ENCODE assay signal across 10 cellular contexts in the genomic region with DNA sequence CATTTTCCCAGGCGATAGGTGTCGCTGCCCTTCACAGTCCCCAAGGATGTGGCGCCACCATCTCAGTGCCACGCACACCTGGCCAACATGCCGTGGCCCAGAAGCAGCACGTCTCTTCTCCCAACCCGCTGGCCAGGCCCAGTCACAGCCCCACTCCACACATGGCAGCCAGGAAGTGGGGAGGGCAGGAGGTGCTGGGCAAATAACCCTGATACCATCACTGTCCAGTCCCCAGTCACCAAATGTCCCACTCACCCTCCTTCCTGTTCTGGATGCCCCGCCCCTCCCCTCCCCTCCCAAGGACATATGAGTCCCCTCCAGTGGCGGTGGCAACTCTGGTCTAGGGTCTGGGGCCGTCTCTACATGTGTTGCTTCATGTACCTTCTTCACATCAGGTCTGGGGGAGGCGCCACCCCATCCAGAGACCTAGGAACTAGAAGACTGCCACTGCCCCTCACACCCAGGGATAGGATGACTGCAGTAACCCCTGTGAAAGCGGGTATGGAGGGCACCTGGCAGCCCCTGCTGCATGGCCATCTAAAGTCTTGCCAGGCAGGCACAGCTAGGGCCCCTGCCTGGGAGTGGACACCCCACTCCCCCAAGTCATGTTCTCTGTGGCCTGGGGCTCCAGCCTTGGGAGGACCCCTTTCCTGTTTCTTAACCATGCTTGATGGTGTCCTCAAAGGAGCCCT. TPM values are rescaled to one million over a fixed set of nuclear protein-coding genes. Genes with fewer than 3 reads are reported as not detected.
DNase-seq lines count a peak whose midpoint lies in the region; ATAC-seq, FAIRE-seq and TF ChIP-seq lines count a peak whose summit lies in the region.
"Had no signal": no experiment of that assay in that cellular context is flagged by ENCODE, and none has a peak within 500 bp of the region (broad histone marks: within the 10 kb centered on the region; RNA-seq: fewer than 3 reads in every experiment).

No MANE protein-coding gene starts in this region.

- peaks cover 8 to 66% (median 63%) of the 10 kb centered on the region in 11 experiments; a peak in 20 of 22 replicates for H4K20me1 ChIP-seq in BLaER1 treated with 17β-estradiol and CSF1 and Interleukin-3, amounts not matched to agents 10 nM and 100 nM
- H4K20me1 ChIP-seq in GM12878 (ENCODE audit: control insufficient read depth, insufficient read depth), result no peaks in the 10 kb centered on the region; the same call in 1 of the 2 replicates

- RAD21 ChIA-PET in GM12878 (lab: Charles Lee; ENCODE audit: unreplicated experiment), result interaction anchor here (1.7 to 10.9 kb wide), 2 partner anchors 17 to 65 kb away, joined by 11 to 206 read pairs; a partner anchor contains a TSS

- no peaks in the 10 kb centered on the region for H3K27me3 ChIP-seq in BLaER1 treated with 17β-estradiol and CSF1 and Interleukin-3, amounts not matched to agents 10 nM and 100 nM
- no peaks in the 10 kb centered on the region for H3K27me3 ChIP-seq in GM12878 (replicated peaks in 1 of 2; ENCODE audit: control insufficient read depth in 2 of 2, insufficient read depth in 2 of 2, low read length in 1 of 2)
- H3K27me3 ChIP-seq in naive thymus-derived CD4-positive, alpha-beta T cell (ENCODE audit: control insufficient read depth in 2 of 2, insufficient read depth in 2 of 2, low read length in 2 of 2), result no peaks in the 10 kb centered on the region
- H3K27me3 ChIP-seq: neural progenitor cell had no signal

- H3K4me3 Mint-ChIP-seq in naive thymus-derived CD4-positive, alpha-beta T cell, result peak overlapping the region in 8 of 10 donors; percentile 9 to 58 (median 45)
- H3K4me3 Mint-ChIP-seq: neural progenitor cell had no signal

- no peak for DNase-seq in GM12878 (ENCODE audit: low read depth, low spot score)
- DNase-seq in naive thymus-derived CD4-positive, alpha-beta T cell, result no peak
- no peak for DNase-seq in DMS 273 treated with DMSO at 0.1 percent for 48 hours (lab: John Stamatoyannopoulos, UW)
- DNase-seq in RKO (ENCODE audit: low spot score), result no peak
- DNase-seq in HK-2 (ENCODE audit: unreplicated experiment), result no peak
- DNase-seq: NCI-H1048 had no signal

- in situ Hi-C loops in GM12878 (cut with MboI), result no loop called here

- POLR2A ChIA-PET in GM12878 (lab: Charles Lee), result interaction anchor here (1.3 to 2.1 kb wide), 4 partner anchors 10 to 18 kb away, joined by 4 to 22 read pairs (median 8); no protein-coding TSS in a partner anchor
- POLR2A ChIA-PET in naive thymus-derived CD4-positive, alpha-beta T cell (lab: Charles Lee), result interaction anchor here (0.5 to 11.2 kb wide), 6 partner anchors 9 to 65 kb away, joined by 4 to 264 read pairs (median 8); a partner anchor contains a TSS

- H3K27me3 Mint-ChIP-seq in naive thymus-derived CD4-positive, alpha-beta T cell, result no peaks in the 10 kb centered on the region

- H3K4me1 ChIP-seq in BLaER1 treated with 17β-estradiol and CSF1 and Interleukin-3, amounts not matched to agents 10 nM and 100 nM, result peaks cover 42 to 60% (median 52%) of the 10 kb centered on the region in 10 experiments
- peaks cover 38% of the 10 kb centered on the region for H3K4me1 ChIP-seq in GM12878 (ENCODE audit: control insufficient read depth, insufficient read depth, low read length)
- H3K4me1 ChIP-seq in naive thymus-derived CD4-positive, alpha-beta T cell (ENCODE audit: control insufficient read depth in 2 of 2, insufficient read depth in 2 of 2, low read length in 2 of 2), result peaks cover 14 to 15% of the 10 kb centered on the region in 2 donors
- H3K4me1 ChIP-seq: neural progenitor cell had no signal

- intact Hi-C loops in GM12878 (cut with micrococcal nuclease; ENCODE audit: unreplicated experiment), result no loop called here
- intact Hi-C loops in naive thymus-derived CD4-positive, alpha-beta T cell (cut with micrococcal nuclease), result loop anchor here in 1 of 2 donors (1.0 to 2.0 kb wide), 3 partner anchors 13 to 64 kb away; no protein-coding TSS in a partner anchor

- H3K9me3 ChIP-seq in BLaER1 treated with 17β-estradiol and CSF1 and Interleukin-3, amounts not matched to agents 10 nM and 100 nM (replicated peaks in 1 of 11), result peaks cover 0 to 15% (median 10%) of the 10 kb centered on the region in 11 experiments; a peak in 15 of 22 replicates
- H3K9me3 ChIP-seq in KOPT-K1 (ENCODE audit: insufficient read depth, low read length, poor library complexity, severe bottlenecking) (no peaks in the 10 kb centered on the region), GM12878 (replicated peaks; ENCODE audit: control insufficient read depth, insufficient read depth, low read length) (no peaks in the 10 kb centered on the region; the same call in 1 of the 3 replicates)
- no peaks in the 10 kb centered on the region for H3K9me3 ChIP-seq in naive thymus-derived CD4-positive, alpha-beta T cell (ENCODE audit: control insufficient read depth in 2 of 3, low read length in 3 of 3)

- SMC1A ChIA-PET in GM12878 (lab: Charles Lee; ENCODE audit: uncharacterized antibody, unreplicated experiment), result interaction anchor here (0.7 to 3.6 kb wide), 5 partner anchors 11 to 42 kb away, joined by 3 to 35 read pairs (median 5); a partner anchor contains a TSS

- ATAC-seq in GM12878 (peak; percentile 4; the same call in 2 of the 3 replicates), HG03135 (IDR thresholded peaks at IDR 0.05; ENCODE audit: unreplicated experiment) (no peak)
- ATAC-seq in naive thymus-derived CD4-positive, alpha-beta T cell, result no peak

- H3K27ac ChIP-seq in BLaER1 treated with 17β-estradiol and CSF1 and Interleukin-3, amounts not matched to agents 10 nM and 100 nM, result peak overlapping the region in 10 of 11 experiments; percentile 9 to 73 (median 59); a peak in 19 of 22 replicates
- peak overlapping the region; percentile 1 for H3K27ac ChIP-seq in KOPT-K1 (ENCODE audit: low read depth, low read length, poor library complexity, severe bottlenecking)
- H3K27ac ChIP-seq in GM12878 (ENCODE audit: control insufficient read depth, insufficient read depth), result peak overlapping the region; percentile 62
- peak overlapping the region; percentile 38 for H3K27ac ChIP-seq in naive thymus-derived CD4-positive, alpha-beta T cell (ENCODE audit: low read depth, low read length)
- H3K27ac ChIP-seq: neural progenitor cell had no signal

- 68% methylated on average over 12 of the region's 12 CpGs for WGBS in GM12878 (ENCODE audit: insufficient coverage, insufficient replicate concordance, low lambda C conversion rate, missing lambda C conversion rate)

- H3K9me3 Mint-ChIP-seq in naive thymus-derived CD4-positive, alpha-beta T cell, result peaks cover 0 to 5% (median 0%) of the 10 kb centered on the region in 11 donors
- H3K9me3 Mint-ChIP-seq: neural progenitor cell had no signal

- no peak overlapping the region for H2AFZ ChIP-seq in GM12878 (ENCODE audit: control insufficient read depth, low read depth, low read length)
- H2AFZ ChIP-seq: neural progenitor cell had no signal

- peaks cover 0 to 18% (median 16%) of the 10 kb centered on the region in 5 donors for H3K36me3 Mint-ChIP-seq in naive thymus-derived CD4-positive, alpha-beta T cell

- H3K4me3 ChIP-seq in BLaER1 treated with 17β-estradiol and CSF1 and Interleukin-3, amounts not matched to agents 10 nM and 100 nM, result no peak overlapping the region
- no peak overlapping the region for H3K4me3 ChIP-seq in GM12878
- H3K4me3 ChIP-seq in naive thymus-derived CD4-positive, alpha-beta T cell (ENCODE audit: low read length), result no peak overlapping the region
- H3K4me3 ChIP-seq: neural progenitor cell had no signal

- peak overlapping the region in 10 of 11 experiments; percentile 2 to 60 (median 44); a peak in 14 of 22 replicates for H3K9ac ChIP-seq in BLaER1 treated with 17β-estradiol and CSF1 and Interleukin-3, amounts not matched to agents 10 nM and 100 nM
- peak overlapping the region; percentile 12; the same call in 1 of the 2 replicates for H3K9ac ChIP-seq in GM12878 (ENCODE audit: control insufficient read depth, insufficient read depth, low read length)
- H3K9ac ChIP-seq: neural progenitor cell had no signal

- H3K27ac Mint-ChIP-seq in naive thymus-derived CD4-positive, alpha-beta T cell, result peak overlapping the region; percentile 36 to 87 (median 78)

- TF ChIP-seq CTCF in GM12878 (IDR thresholded peaks at IDR 0.05 in 2 of 3, conservative IDR thresholded peaks at IDR 0.05 in 1 of 3; ENCODE audit: control insufficient read depth in 2 of 3, extremely low read depth in 1 of 3, insufficient read depth in 1 of 3, low read depth in 3 of 3, low read length in 3 of 3), result no peak

- peaks cover 14% of the 10 kb centered on the region for H3K79me2 ChIP-seq in GM12878 (ENCODE audit: control insufficient read depth, insufficient read depth, low read length)

- peaks cover 26 to 54% (median 40%) of the 10 kb centered on the region in 7 donors for H3K4me1 Mint-ChIP-seq in naive thymus-derived CD4-positive, alpha-beta T cell

- no peak for FAIRE-seq in GM12878 (lab: Jason Lieb, UNC)

- H3K4me2 ChIP-seq in BLaER1 treated with 17β-estradiol and CSF1 and Interleukin-3, amounts not matched to agents 10 nM and 100 nM, result peak overlapping the region in 10 of 11 experiments; percentile 6 to 77 (median 55); a peak in 16 of 22 replicates
- peak overlapping the region; percentile 83 for H3K4me2 ChIP-seq in GM12878 (ENCODE audit: control insufficient read depth, insufficient read depth)
- H3K4me2 ChIP-seq: neural progenitor cell had no signal

- no peak for TF ChIP-seq EP300 in GM12878 (IDR thresholded peaks at IDR 0.05; ENCODE audit: borderline replicate concordance in 1 of 2, control insufficient read depth in 1 of 2, low read depth in 2 of 2, low read length in 2 of 2)

- BruUV-seq in GM12878 (replicated peaks; lab: Mats Ljungman, UMichigan), result no TSS peak

- peaks cover 48 to 95% (median 87%) of the 10 kb centered on the region in 11 experiments for H3K36me3 ChIP-seq in BLaER1 treated with 17β-estradiol and CSF1 and Interleukin-3, amounts not matched to agents 10 nM and 100 nM
- H3K36me3 ChIP-seq in KOPT-K1 (ENCODE audit: insufficient read depth, low read length), result peaks cover 51% of the 10 kb centered on the region; the same call in 1 of the 2 replicates
- H3K36me3 ChIP-seq in GM12878 (ENCODE audit: control insufficient read depth in 2 of 2, insufficient read depth in 2 of 2, low read length in 1 of 2), result peaks cover 0 to 7% of the 10 kb centered on the region in 2 experiments; a peak in 3 of 4 replicates
- H3K36me3 ChIP-seq in naive thymus-derived CD4-positive, alpha-beta T cell (ENCODE audit: control insufficient read depth in 2 of 3, insufficient read depth in 3 of 3, low read length in 3 of 3), result peaks cover 7 to 48% (median 8%) of the 10 kb centered on the region in 3 experiments
- H3K36me3 ChIP-seq: neural progenitor cell had no signal

- no peak for TF ChIP-seq RAD21 in GM12878 (IDR thresholded peaks at IDR 0.05; ENCODE audit: insufficient read depth, low read depth, low read length)

- TF ChIP-seq POLR2A in GM12878 (IDR thresholded peaks at IDR 0.05; ENCODE audit: low read depth, low read length), result peak; percentile 21

- CTCF ChIA-PET in GM12878 (lab: Yijun Ruan, JAX), result interaction anchor here (0.9 to 11.9 kb wide), 7 partner anchors 8 to 65 kb away, joined by 4 to 196 read pairs (median 7); a partner anchor contains a TSS
- CTCF ChIA-PET in naive thymus-derived CD4-positive, alpha-beta T cell (lab: Charles Lee), result interaction anchor here (0.7 to 2.0 kb wide), 5 partner anchors 13 to 65 kb away, joined by 3 to 18 read pairs (median 8); no protein-coding TSS in a partner anchor

RNA-seq across cellular contexts. Expression of a gene that starts 7.3 kb away (rescaled TPM):
- total RNA-seq in GM12878 (2013; cell fraction: nucleolus; rRNA removed), result 79.8 and 82.5 TPM in 2 replicates
- total RNA-seq in GM12878 (2014; rRNA removed), result 26.6 and 32.9 TPM in 2 replicates
- 8.4 and 12.4 TPM in 2 replicates for total RNA-seq in GM12878 (2014; rRNA removed; fragmentation: Illumina TruSeq; extraction: Trizol)
- 31.5 and 40.6 TPM in 2 replicates for total RNA-seq in GM12878 (2021)
- polyA plus RNA-seq in GM12878 (2011; ENCODE audit: low read depth), result 4.5 TPM
- 6.0 and 10.3 TPM in 2 replicates for polyA plus RNA-seq in GM12878 (2011; rRNA removed)
- polyA plus RNA-seq in GM12878 (2011; cell fraction: cytosol; rRNA removed), result 9.9 and 23.2 TPM in 2 replicates
- 159 and 187 TPM in 2 replicates for polyA plus RNA-seq in GM12878 (2011; cell fraction: nucleus; rRNA removed)
- 19.0 and 21.0 TPM in 2 replicates for polyA plus RNA-seq in GM12878 (2012)
- polyA plus RNA-seq in GM12878 (2014; fragmentation: Illumina TruSeq; extraction: Trizol), result 2.4 and 7.3 TPM in 2 replicates
- 1 to 10 TPM in 1 of 2 experiments, under 1 TPM in 1; 0.37 to 1.6 TPM for polyA plus RNA-seq in GM12878 (2014; fragmentation: Nextera tagmentation; extraction: Ambion mirVana)
- 38.2 and 46.0 TPM in 2 replicates for polyA plus RNA-seq in GM12878 (2014; rRNA removed)
- 10 to 100 TPM; 22.6 to 27.1 TPM for polyA plus RNA-seq in GM12878 (2016; fragmentation: Nextera tagmentation; extraction: Ambion mirVana)
- polyA minus RNA-seq in GM12878 (2011; rRNA and poly(A)+ RNA removed), result 7.5 and 13.8 TPM in 2 replicates
- polyA minus RNA-seq in GM12878 (2011; cell fraction: cytosol; rRNA and poly(A)+ RNA removed), result 7.4 and 9.0 TPM in 2 replicates
- 31.7 and 59.3 TPM in 2 replicates for polyA minus RNA-seq in GM12878 (2011; cell fraction: nucleus; rRNA and poly(A)+ RNA removed)
- 10 to 100 TPM; 54.1 to 74.8 (median 64.5) TPM for total RNA-seq in naive thymus-derived CD4-positive, alpha-beta T cell
- polyA plus RNA-seq in naive thymus-derived CD4-positive, alpha-beta T cell, result 10 to 100 TPM in 1 of 2 donors, 1 to 10 TPM in 1; 8.4 to 14.1 TPM

RNA-seq across cellular contexts. Expression of a gene that starts 10.9 kb away (rescaled TPM):
- 20.1 and 20.4 TPM in 2 replicates for total RNA-seq in GM12878 (2013; cell fraction: nucleolus; rRNA removed)
- total RNA-seq in GM12878 (2014; rRNA removed), result 18.1 and 21.6 TPM in 2 replicates
- 5.4 and 6.2 TPM in 2 replicates for total RNA-seq in GM12878 (2014; rRNA removed; fragmentation: Illumina TruSeq; extraction: Trizol)
- 49.5 and 53.5 TPM in 2 replicates for total RNA-seq in GM12878 (2021)
- polyA plus RNA-seq in GM12878 (2011; ENCODE audit: low read depth), result 13.5 TPM
- polyA plus RNA-seq in GM12878 (2011; rRNA removed), result 2.2 and 5.4 TPM in 2 replicates
- 16.9 and 21.7 TPM in 2 replicates for polyA plus RNA-seq in GM12878 (2011; cell fraction: cytosol; rRNA removed)
- 81.1 and 82.2 TPM in 2 replicates for polyA plus RNA-seq in GM12878 (2011; cell fraction: nucleus; rRNA removed)
- polyA plus RNA-seq in GM12878 (2012), result 34.1 and 38.3 TPM in 2 replicates
- polyA plus RNA-seq in GM12878 (2014; fragmentation: Illumina TruSeq; extraction: Trizol), result 1.1 and 6.7 TPM in 2 replicates
- polyA plus RNA-seq in GM12878 (2014; fragmentation: Nextera tagmentation; extraction: Ambion mirVana), result 1 to 10 TPM in 1 of 2 experiments, under 1 TPM in 1; 0.24 to 1.2 TPM
- polyA plus RNA-seq in GM12878 (2014; rRNA removed), result 32.0 and 42.9 TPM in 2 replicates
- 1 to 10 TPM; 6.9 to 9.6 TPM for polyA plus RNA-seq in GM12878 (2016; fragmentation: Nextera tagmentation; extraction: Ambion mirVana)
- polyA minus RNA-seq in GM12878 (2011; rRNA and poly(A)+ RNA removed), result 8.1 and 20.4 TPM in 2 replicates
- 23.8 and 30.4 TPM in 2 replicates for polyA minus RNA-seq in GM12878 (2011; cell fraction: cytosol; rRNA and poly(A)+ RNA removed)
- polyA minus RNA-seq in GM12878 (2011; cell fraction: nucleus; rRNA and poly(A)+ RNA removed), result 12.5 and 29.9 TPM in 2 replicates
- 100 to 1,000 TPM in 4 of 5 experiments, 10 to 100 TPM in 1; 78.5 to 126 (median 112) TPM for total RNA-seq in naive thymus-derived CD4-positive, alpha-beta T cell
- 10 to 100 TPM; 23.0 to 51.2 TPM for polyA plus RNA-seq in naive thymus-derived CD4-positive, alpha-beta T cell

RNA-seq across cellular contexts. Expression of a gene that starts 19.1 kb away (rescaled TPM):
- total RNA-seq in GM12878 (2013; cell fraction: nucleolus; rRNA removed), result 10.4 and 11.4 TPM in 2 replicates
- total RNA-seq in GM12878 (2014; rRNA removed) (8.2 and 8.6 TPM in 2 replicates), GM12878 (2014; rRNA removed; fragmentation: Illumina TruSeq; extraction: Trizol) (3.4 and 3.6 TPM in 2 replicates), GM12878 (2021) (4.8 and 5.2 TPM in 2 replicates)
- 3.1 TPM for polyA plus RNA-seq in GM12878 (2011; ENCODE audit: low read depth)
- polyA plus RNA-seq in GM12878 (2011; rRNA removed) (9.5 and 11.0 TPM in 2 replicates), GM12878 (2014; fragmentation: Illumina TruSeq; extraction: Trizol) (4.4 and 4.6 TPM in 2 replicates), GM12878 (2014; fragmentation: Nextera tagmentation; extraction: Ambion mirVana) (1 to 10 TPM; 2.5 to 3.0 TPM), GM12878 (2014; rRNA removed) (6.2 and 7.6 TPM in 2 replicates), GM12878 (2016; fragmentation: Nextera tagmentation; extraction: Ambion mirVana) (10 to 100 TPM; 11.6 to 12.5 TPM)
- polyA plus RNA-seq in GM12878 (2011; cell fraction: cytosol; rRNA removed), result 6.3 and 6.4 TPM in 2 replicates
- 3.7 and 5.9 TPM in 2 replicates for polyA plus RNA-seq in GM12878 (2011; cell fraction: nucleus; rRNA removed)
- 7.7 and 8.3 TPM in 2 replicates for polyA plus RNA-seq in GM12878 (2012)
- polyA minus RNA-seq in GM12878 (2011; rRNA and poly(A)+ RNA removed), result 7.6 and 10.9 TPM in 2 replicates
- polyA minus RNA-seq in GM12878 (2011; cell fraction: cytosol; rRNA and poly(A)+ RNA removed), result 1.7 and 3.6 TPM in 2 replicates
- 6.4 and 11.9 TPM in 2 replicates for polyA minus RNA-seq in GM12878 (2011; cell fraction: nucleus; rRNA and poly(A)+ RNA removed)
- total RNA-seq in naive thymus-derived CD4-positive, alpha-beta T cell, result 10 to 100 TPM; 11.1 to 19.5 (median 14.7) TPM
- 10 to 100 TPM; 17.8 to 30.1 TPM for polyA plus RNA-seq in naive thymus-derived CD4-positive, alpha-beta T cell

RNA-seq across cellular contexts. Expression of a gene that starts 21.4 kb away (rescaled TPM):
- total RNA-seq in GM12878 (2013; cell fraction: nucleolus; rRNA removed), result 30.8 and 36.5 TPM in 2 replicates
- total RNA-seq in GM12878 (2014; rRNA removed) (8.4 and 11.5 TPM in 2 replicates), GM12878 (2014; rRNA removed; fragmentation: Illumina TruSeq; extraction: Trizol) (9.6 and 10.7 TPM in 2 replicates), GM12878 (2021) (15.3 and 19.6 TPM in 2 replicates)
- 5.1 TPM for polyA plus RNA-seq in GM12878 (2011; ENCODE audit: low read depth)
- polyA plus RNA-seq in GM12878 (2011; rRNA removed) (5.8 and 7.3 TPM in 2 replicates), GM12878 (2014; fragmentation: Illumina TruSeq; extraction: Trizol) (9.0 and 15.1 TPM in 2 replicates), GM12878 (2014; fragmentation: Nextera tagmentation; extraction: Ambion mirVana) (1 to 10 TPM; 1.1 to 2.4 TPM), GM12878 (2014; rRNA removed) (11.6 and 13.8 TPM in 2 replicates), GM12878 (2016; fragmentation: Nextera tagmentation; extraction: Ambion mirVana) (10 to 100 TPM; 10.3 to 11.5 TPM)
- polyA plus RNA-seq in GM12878 (2011; cell fraction: cytosol; rRNA removed), result 9.3 and 9.6 TPM in 2 replicates
- 17.5 and 21.5 TPM in 2 replicates for polyA plus RNA-seq in GM12878 (2011; cell fraction: nucleus; rRNA removed)
- polyA plus RNA-seq in GM12878 (2012), result 9.4 and 9.8 TPM in 2 replicates
- 12.7 and 18.9 TPM in 2 replicates for polyA minus RNA-seq in GM12878 (2011; rRNA and poly(A)+ RNA removed)
- polyA minus RNA-seq in GM12878 (2011; cell fraction: cytosol; rRNA and poly(A)+ RNA removed), result 6.4 and 8.2 TPM in 2 replicates
- polyA minus RNA-seq in GM12878 (2011; cell fraction: nucleus; rRNA and poly(A)+ RNA removed), result 13.8 and 23.8 TPM in 2 replicates
- total RNA-seq in naive thymus-derived CD4-positive, alpha-beta T cell, result 10 to 100 TPM; 33.7 to 83.4 (median 49.2) TPM
- 10 to 100 TPM in 1 of 2 donors, 1 to 10 TPM in 1; 7.7 to 17.5 TPM for polyA plus RNA-seq in naive thymus-derived CD4-positive, alpha-beta T cell

RNA-seq across cellular contexts. Expression of a gene that starts 46.1 kb away (rescaled TPM):
- total RNA-seq in GM12878 (2013; cell fraction: nucleolus; rRNA removed), result 8.6 and 8.8 TPM in 2 replicates
- 0.76 and 1.6 TPM in 2 replicates for total RNA-seq in GM12878 (2014; rRNA removed)
- 0.14 TPM in 1 of 2 replicates, not detected in the other for total RNA-seq in GM12878 (2014; rRNA removed; fragmentation: Illumina TruSeq; extraction: Trizol)
- 0.56 and 1.1 TPM in 2 replicates for total RNA-seq in GM12878 (2021)
- 0.62 TPM for polyA plus RNA-seq in GM12878 (2011; ENCODE audit: low read depth)
- 0.43 and 0.75 TPM in 2 replicates for polyA plus RNA-seq in GM12878 (2011; rRNA removed)
- 2.9 and 3.1 TPM in 2 replicates for polyA plus RNA-seq in GM12878 (2011; cell fraction: cytosol; rRNA removed)
- 4.4 TPM in 2 replicates for polyA plus RNA-seq in GM12878 (2011; cell fraction: nucleus; rRNA removed)
- 1.8 and 2.4 TPM in 2 replicates for polyA plus RNA-seq in GM12878 (2012)
- polyA plus RNA-seq in GM12878 (2014; fragmentation: Illumina TruSeq; extraction: Trizol), result 0.18 TPM in 1 of 2 replicates, not detected in the other
- polyA plus RNA-seq in GM12878 (2014; fragmentation: Nextera tagmentation; extraction: Ambion mirVana), result not detected
- 0.74 and 1.3 TPM in 2 replicates for polyA plus RNA-seq in GM12878 (2014; rRNA removed)
- under 1 TPM; 0.14 to 0.32 TPM for polyA plus RNA-seq in GM12878 (2016; fragmentation: Nextera tagmentation; extraction: Ambion mirVana)
- polyA minus RNA-seq in GM12878 (2011; rRNA and poly(A)+ RNA removed), result 2.0 and 3.3 TPM in 2 replicates
- 1.7 TPM in 1 of 2 replicates, not detected in the other for polyA minus RNA-seq in GM12878 (2011; cell fraction: cytosol; rRNA and poly(A)+ RNA removed)
- 0.97 and 1.1 TPM in 2 replicates for polyA minus RNA-seq in GM12878 (2011; cell fraction: nucleus; rRNA and poly(A)+ RNA removed)
- total RNA-seq in naive thymus-derived CD4-positive, alpha-beta T cell, result 10 to 100 TPM in 3 of 5 experiments, 1 to 10 TPM in 2; 7.1 to 19.0 (median 10.2) TPM
- 1 to 10 TPM in 1 of 2 donors, under 1 TPM in 1; 0.20 to 1.0 TPM for polyA plus RNA-seq in naive thymus-derived CD4-positive, alpha-beta T cell

Comparison
In these comparisons a context has a peak if more than half of its experiments do, and no peak if none do; other contexts are left out.
1. H3K27ac ChIP-seq: peak in every context shown above with its lines; median percentile 62 in GM12878; 59 in BLaER1 treated with 17β-estradiol and CSF1 and Interleukin-3, amounts not matched to agents 10 nM and 100 nM; 38 in naive thymus-derived CD4-positive, alpha-beta T cell; 1 in KOPT-K1.